In genomic region chr9:97046228-97046627, GRCh38 we compare ENCODE assay signal across 11 cellular contexts. TPM values are rescaled to one million over a fixed set of nuclear protein-coding genes. Genes with fewer than 3 reads are reported as not detected.
DNase-seq lines count a peak whose midpoint lies in the region; ATAC-seq, FAIRE-seq and TF ChIP-seq lines count a peak whose summit lies in the region.
"Had no signal": no experiment of that assay in that cellular context is flagged by ENCODE, and none has a peak within 500 bp of the region (broad histone marks: within the 10 kb centered on the region; RNA-seq: fewer than 3 reads in every experiment).

No MANE protein-coding gene starts in this region.

- peak overlapping the region; percentile 48 for H3K9ac ChIP-seq in HCT116 (ENCODE audit: low read length)

- no peak for TF ChIP-seq POLR2A in HCT116 (IDR thresholded peaks at IDR 0.05; ENCODE audit: borderline replicate concordance, extremely low read depth, insufficient read depth, insufficient read length)

- 10 to 36% (median 17%) methylated on average over 5 of the region's 5 CpGs for WGBS in small intestine, 3 donors

- ATAC-seq in HCT116 (peak; percentile 99), esophagus mucosa (peak; percentile 99), GM21360 (IDR thresholded peaks at IDR 0.05; ENCODE audit: unreplicated experiment) (no peak)

- H3K27me3 ChIP-seq in HCT116 (ENCODE audit: insufficient read depth, low read length) (no peaks in the 10 kb centered on the region), small intestine (ENCODE audit: control insufficient read depth in 2 of 2, insufficient read depth in 2 of 2, low read length in 2 of 2) (peaks cover 0 to 8% of the 10 kb centered on the region in 2 donors)
- H3K27me3 ChIP-seq: sigmoid colon had no signal

- peak overlapping the region; percentile 46; the same call in 1 of the 2 replicates for H3K27ac ChIP-seq in HCT116 (ENCODE audit: low read depth, low read length)
- H3K27ac ChIP-seq in small intestine (ENCODE audit: low read depth in 1 of 2, low read length in 1 of 2) = no peak overlapping the region
- H3K27ac ChIP-seq: sigmoid colon had no signal

- no peak for FAIRE-seq in small intestine (lab: Jason Lieb, UNC)

- DNase-seq in HCT116 (ENCODE audit: low read depth, low spot score) (peak; percentile 83), NCI-H69 (lab: John Stamatoyannopoulos, UW) (peak; percentile 84), small intestine (peak; percentile 80), cardiac septum (ENCODE audit: low spot score) (no peak), nephron progenitor cell (no peak)
- no peak for DNase-seq in stimulated activated naive CD4-positive, alpha-beta T cell treated with Interleukin-2 at 50 U/mL for 16 hours (lab: John Stamatoyannopoulos, UW)
- DNase-seq: activated CD8-positive, alpha-beta memory T cell treated with anti-CD3 and anti-CD28 coated beads, Interleukin-2, amount 50 U/mL, for 48 hours; cerebellar nuclear complex; sigmoid colon had no signal

- POLR2A ChIA-PET in HCT116 (lab: Charles Lee) = interaction anchor here (1.0 kb wide), 1 partner anchor 10 kb away, joined by 3 read pairs; no protein-coding TSS in a partner anchor

- no peak; the same call in 1 of the 2 replicates for TF ChIP-seq RAD21 in HCT116 (IDR thresholded peaks at IDR 0.05; ENCODE audit: low read depth)

- H3K27ac Mint-ChIP-seq in nephron progenitor cell = no peak overlapping the region

- H3K36me3 Mint-ChIP-seq in nephron progenitor cell (ENCODE audit: low read depth) = no peaks in the 10 kb centered on the region

- H3K27me3 Mint-ChIP-seq in nephron progenitor cell (ENCODE audit: low read depth, poor library complexity) = peaks cover 25% of the 10 kb centered on the region

- peaks cover 19% of the 10 kb centered on the region for H3K9me3 Mint-ChIP-seq in nephron progenitor cell

- H2AFZ ChIP-seq in HCT116 (ENCODE audit: low read depth, low read length, poor library complexity, severe bottlenecking) = peak overlapping the region; percentile 97

- H3K4me2 ChIP-seq in HCT116 (ENCODE audit: low read length) = peak overlapping the region; percentile 74

- H3K36me3 ChIP-seq in HCT116 (ENCODE audit: control insufficient read depth in 1 of 2, insufficient read depth in 2 of 2, low read length in 2 of 2) = no peaks in the 10 kb centered on the region
- no peaks in the 10 kb centered on the region for H3K36me3 ChIP-seq in small intestine (ENCODE audit: control insufficient read depth in 2 of 2, insufficient read depth in 2 of 2, low read length in 2 of 2)
- H3K36me3 ChIP-seq: sigmoid colon had no signal

- H4K20me1 ChIP-seq in HCT116 (ENCODE audit: insufficient read depth) = no peaks in the 10 kb centered on the region

- H3K4me1 ChIP-seq in HCT116 (ENCODE audit: control insufficient read depth in 1 of 2, insufficient read depth in 2 of 2, low read length in 2 of 2) (peaks cover 20 to 25% of the 10 kb centered on the region in 2 experiments), small intestine (ENCODE audit: control insufficient read depth in 2 of 2, insufficient read depth in 1 of 2, low read depth in 1 of 2, low read length in 1 of 2) (no peaks in the 10 kb centered on the region)
- H3K4me1 ChIP-seq: sigmoid colon had no signal

- TF ChIP-seq CTCF in HCT116 (IDR thresholded peaks at IDR 0.05 in 2 of 3, conservative IDR thresholded peaks at IDR 0.05 in 1 of 3; ENCODE audit: borderline replicate concordance in 1 of 3, insufficient read depth in 1 of 3, low read depth in 2 of 3, low read length in 2 of 3) = no peak
- no peak for TF ChIP-seq CTCF in nephron progenitor cell (IDR thresholded peaks at IDR 0.05)

- peak overlapping the region in 1 of 2 experiments; percentile 23; a peak in 1 of 4 replicates for H3K4me3 ChIP-seq in HCT116 (replicated peaks in 1 of 2; ENCODE audit: low read depth in 1 of 2, low read length in 2 of 2)
- no peak overlapping the region for H3K4me3 ChIP-seq in small intestine (ENCODE audit: low read depth in 1 of 2, low read length in 2 of 2)
- H3K4me3 ChIP-seq: sigmoid colon had no signal

- no peaks in the 10 kb centered on the region for H3K4me1 Mint-ChIP-seq in nephron progenitor cell

- H3K79me2 ChIP-seq in HCT116 (ENCODE audit: insufficient read depth, low read length) = no peaks in the 10 kb centered on the region

- RAD21 ChIA-PET in HCT116 (lab: Charles Lee; ENCODE audit: low non-redundant PET in 1 of 2, low total read pairs in 2 of 2, uncharacterized antibody in 2 of 2, unreplicated experiment in 2 of 2) = no interaction called here

- CTCF ChIA-PET in HCT116 (lab: Charles Lee) = interaction anchor here (1.3 kb wide), 1 partner anchor 63 kb away, joined by 3 read pairs; no protein-coding TSS in a partner anchor

- H3K9me3 ChIP-seq in HCT116 (ENCODE audit: control insufficient read depth in 1 of 2, insufficient read depth in 1 of 2, low read depth in 1 of 2, low read length in 2 of 2) (no peaks in the 10 kb centered on the region), small intestine (ENCODE audit: control insufficient read depth, low read depth) (no peaks in the 10 kb centered on the region)
- H3K9me3 ChIP-seq: sigmoid colon had no signal

- no TSS peak for BruUV-seq in HCT116 (replicated peaks; lab: Mats Ljungman, UMichigan)

- no peak overlapping the region for H3K4me3 Mint-ChIP-seq in nephron progenitor cell

- no peaks in the 10 kb centered on the region for H3K9me2 ChIP-seq in HCT116 (ENCODE audit: insufficient read depth)

- intact Hi-C loops in HCT116 (cut with micrococcal nuclease) = loop anchor here (10.0 kb wide), 1 partner anchor 161 kb away; no protein-coding TSS in a partner anchor
- intact Hi-C loops in cardiac septum (cut with DNase I) = no loop called here

TF ChIP-seq in HCT116, 20 proteins besides CTCF, POLR2A, EP300 and RAD21:
- peak; percentile 62; the same call in 1 of the 2 replicates for TF ChIP-seq POLR2AphosphoS5 (IDR thresholded peaks at IDR 0.05; ENCODE audit: low read depth, low read length)
- peak; percentile 81 for TF ChIP-seq SP1 (IDR thresholded peaks at IDR 0.05; ENCODE audit: low read depth)
- TF ChIP-seq EZH2 (IDR thresholded peaks at IDR 0.05) = no peak
- no peak for TF ChIP-seq REST (IDR thresholded peaks at IDR 0.05; ENCODE audit: low read depth)
- no peak for TF ChIP-seq ZFX (IDR thresholded peaks at IDR 0.05)
- TF ChIP-seq TCF7L2 (IDR thresholded peaks at IDR 0.05; ENCODE audit: borderline replicate concordance, extremely low read depth, insufficient read depth, insufficient read length) = no peak
- peak; percentile 60 for TF ChIP-seq YY1 (IDR thresholded peaks at IDR 0.05; ENCODE audit: extremely low read depth, insufficient replicate concordance, low read depth, low read length)
- no peak for TF ChIP-seq EGR1 (IDR thresholded peaks at IDR 0.05; ENCODE audit: low read depth)
- peak; percentile 93 for TF ChIP-seq FOSL1 (IDR thresholded peaks at IDR 0.05; ENCODE audit: low read depth)
- no peak for TF ChIP-seq ATF3 (IDR thresholded peaks at IDR 0.05)
- peak; percentile 59; the same call in 1 of the 2 replicates for TF ChIP-seq SIN3A (IDR thresholded peaks at IDR 0.05; ENCODE audit: low read depth)
- peak; percentile 79 for TF ChIP-seq CBX3 (IDR thresholded peaks at IDR 0.05; ENCODE audit: low read depth)
- TF ChIP-seq ZNF274 (IDR thresholded peaks at IDR 0.05; ENCODE audit: low read depth, low read length) = no peak
- no peak for TF ChIP-seq ELF1 (IDR thresholded peaks at IDR 0.05; ENCODE audit: borderline replicate concordance, low read depth)
- no peak for TF ChIP-seq EZH2phosphoT487 (IDR thresholded peaks at IDR 0.05; ENCODE audit: borderline replicate concordance)
- TF ChIP-seq MAX (IDR thresholded peaks at IDR 0.05) = peak; percentile 77
- TF ChIP-seq JUND (IDR thresholded peaks at IDR 0.05) = peak; percentile 94
TF ChIP-seq in HCT116: peak in this region for 8.

RNA-seq across cellular contexts. Expression of gene CTSV, which starts 7.3 kb away (rescaled TPM):
- 15.5 TPM for total RNA-seq in HCT116 (2021; ENCODE audit: unreplicated experiment)
- 13.4 and 20.3 TPM in 2 replicates for polyA plus RNA-seq in HCT116 (2012)
- 5.7 TPM for total RNA-seq in esophagus mucosa
- polyA plus RNA-seq in small intestine = 1 to 10 TPM in 1 of 3 donors, under 1 TPM in 2; 0.27 to 1.1 (median 0.67) TPM
- total RNA-seq in cardiac septum = not detected
- total RNA-seq: sigmoid colon had no signal

Comparison
In these comparisons a context has a peak if more than half of its experiments do, and no peak if none do; other contexts are left out.
1. DNase-seq: peak in HCT116 (single experiment), NCI-H69 (single experiment) and small intestine (single experiment); none in cardiac septum (single experiment), nephron progenitor cell (single experiment) and stimulated activated naive CD4-positive, alpha-beta T cell treated with Interleukin-2 at 50 U/mL for 16 hours (single experiment).